Comparison of ENCODE assay signal across 18 cellular contexts in genomic region chr10:17250736-17251135, GRCh38. TPM values are rescaled to one million over a fixed set of nuclear protein-coding genes. Genes with fewer than 3 reads are reported as not detected.
DNase-seq lines count a peak whose midpoint lies in the region; ATAC-seq and TF ChIP-seq lines count a peak whose summit lies in the region.
"Had no signal": no experiment of that assay in that cellular context is flagged by ENCODE, and none has a peak within 500 bp of the region (broad histone marks: within the 10 kb centered on the region; RNA-seq: fewer than 3 reads in every experiment).

No MANE protein-coding gene starts in this region.

- no peaks in the 10 kb centered on the region for H3K4me1 ChIP-seq in right cardiac atrium (ENCODE audit: control insufficient read depth, insufficient read depth, low read length)
- H3K4me1 ChIP-seq in OCI-LY3 (ENCODE audit: low read length) = no peaks in the 10 kb centered on the region
- no peaks in the 10 kb centered on the region for H3K4me1 ChIP-seq in upper lobe of right lung
- H3K4me1 ChIP-seq: Peyer's patch, thyroid gland had no signal

- H3K36me3 ChIP-seq in OCI-LY3 (replicated peaks; ENCODE audit: low read depth, low read length) (no peaks in the 10 kb centered on the region), upper lobe of right lung (no peaks in the 10 kb centered on the region)
- H3K36me3 ChIP-seq: Peyer's patch, thyroid gland had no signal

- H3K27me3 ChIP-seq in right cardiac atrium (ENCODE audit: control insufficient read depth, insufficient read depth) (no peaks in the 10 kb centered on the region), OCI-LY3 (ENCODE audit: low read depth, low read length) (no peaks in the 10 kb centered on the region), upper lobe of right lung (no peaks in the 10 kb centered on the region)
- H3K27me3 ChIP-seq: Peyer's patch, thyroid gland had no signal

- no peak for DNase-seq in right cardiac atrium
- DNase-seq in Right ventricle myocardium inferior (ENCODE audit: missing footprints) = no peak
- DNase-seq in fibroblast of pulmonary artery (ENCODE audit: low read depth) = peak; percentile 19
- DNase-seq in upper lobe of right lung = no peak
- DNase-seq in NCI-H1105 treated with DMSO at 0.1 percent for 48 hours (lab: John Stamatoyannopoulos, UW) = no peak
- no peak for DNase-seq in COLO829 (ENCODE audit: low spot score)
- DNase-seq in NCI-H345 (lab: John Stamatoyannopoulos, UW) = no peak
- DNase-seq: activated CD4-positive, alpha-beta T cell treated with anti-CD3 and anti-CD28 coated beads, Interleukin-2, amount 50 U/mL, for 4 hours; CD4-positive, CD25-positive, alpha-beta regulatory T cell; cerebellar nuclear complex; DMS153; hypothalamus; kidney; Peyer's patch; thyroid gland had no signal

- H3K4me3 ChIP-seq in right cardiac atrium (ENCODE audit: low read length) (no peak overlapping the region), OCI-LY3 (ENCODE audit: low read length) (no peak overlapping the region), fibroblast of pulmonary artery (replicated peaks; ENCODE audit: low read depth, low read length) (no peak overlapping the region), upper lobe of right lung (no peak overlapping the region)
- H3K4me3 ChIP-seq: Peyer's patch, thyroid gland had no signal

- peak; percentile 35; the same call in 1 of the 2 replicates for TF ChIP-seq CTCF in OCI-LY3 (IDR thresholded peaks at IDR 0.05; ENCODE audit: low read depth, low read length)
- TF ChIP-seq CTCF in fibroblast of pulmonary artery (IDR thresholded peaks at IDR 0.05; ENCODE audit: low read length, missing control alignments) = no peak
- peak; percentile 18 for TF ChIP-seq CTCF in upper lobe of right lung (IDR thresholded peaks at IDR 0.05)

- H3K27ac ChIP-seq in right cardiac atrium (ENCODE audit: low read length) (no peak overlapping the region), OCI-LY3 (ENCODE audit: low read length) (no peak overlapping the region), upper lobe of right lung (no peak overlapping the region)
- H3K27ac ChIP-seq: KMS-11, Peyer's patch, thyroid gland had no signal

- no peak overlapping the region for H2AFZ ChIP-seq in OCI-LY3 (ENCODE audit: low read depth, low read length)

- no peak overlapping the region for H3K9ac ChIP-seq in OCI-LY3 (ENCODE audit: low read length)
- H3K9ac ChIP-seq: KMS-11 had no signal

- H3K4me2 ChIP-seq in OCI-LY3 (ENCODE audit: low read length) = no peak overlapping the region
- H3K4me2 ChIP-seq: KMS-11 had no signal

- 90% methylated on average over 2 of the region's 2 CpGs for WGBS in right cardiac atrium

- no peaks in the 10 kb centered on the region for H3K9me3 ChIP-seq in right cardiac atrium (ENCODE audit: control insufficient read depth, low read length)
- no peaks in the 10 kb centered on the region for H3K9me3 ChIP-seq in OCI-LY3 (ENCODE audit: insufficient read depth, low read length)
- H3K9me3 ChIP-seq in upper lobe of right lung = no peaks in the 10 kb centered on the region
- H3K9me3 ChIP-seq: Peyer's patch, thyroid gland had no signal

- intact Hi-C loops in right cardiac atrium (cut with DNase I) (no loop called here), Right ventricle myocardium inferior (cut with DNase I) (no loop called here), upper lobe of right lung (cut with DNase I) (loop anchor here (5.0 kb wide), 1 partner anchor 408 kb away; no protein-coding TSS in a partner anchor)

- H3K79me2 ChIP-seq in OCI-LY3 (ENCODE audit: low read length) = no peaks in the 10 kb centered on the region

- H4K20me1 ChIP-seq in OCI-LY3 (ENCODE audit: insufficient read depth, low read length) = no peaks in the 10 kb centered on the region

- ATAC-seq in right cardiac atrium = peak; percentile 18 to 41
- no peak for ATAC-seq in Right ventricle myocardium inferior
- no peak for ATAC-seq in upper lobe of right lung
- ATAC-seq: stimulated activated effector memory CD8-positive, alpha-beta T cell treated with anti-CD3 and anti-CD28 coated beads, Interleukin-12 subunit alpha, Interleukin-12 subunit beta, amount 100 ng/mL, for 72 hours had no signal

RNA-seq across cellular contexts. Expression of gene VIM, which starts 22.7 kb away (rescaled TPM):
- 100 to 1,000 TPM; 772 to 952 (median 847) TPM for total RNA-seq in right cardiac atrium
- 724 TPM for polyA plus RNA-seq in right cardiac atrium
- 447 TPM for total RNA-seq in Right ventricle myocardium inferior
- total RNA-seq in upper lobe of right lung = 1,272 TPM

RNA-seq across cellular contexts. Expression of gene TRDMT1, which starts 49.3 kb away (rescaled TPM):
- total RNA-seq in right cardiac atrium (1 to 10 TPM; 4.5 to 6.9 (median 5.4) TPM), Right ventricle myocardium inferior (4.5 TPM), upper lobe of right lung (9.2 TPM)
- 2.1 TPM for polyA plus RNA-seq in right cardiac atrium

Comparison
In these comparisons a context has a peak if more than half of its experiments do, and no peak if none do; other contexts are left out.
1. ATAC-seq: peak in right cardiac atrium (2 of 2); none in Right ventricle myocardium inferior (single experiment) and upper lobe of right lung (single experiment).